In the genomic region with DNA sequence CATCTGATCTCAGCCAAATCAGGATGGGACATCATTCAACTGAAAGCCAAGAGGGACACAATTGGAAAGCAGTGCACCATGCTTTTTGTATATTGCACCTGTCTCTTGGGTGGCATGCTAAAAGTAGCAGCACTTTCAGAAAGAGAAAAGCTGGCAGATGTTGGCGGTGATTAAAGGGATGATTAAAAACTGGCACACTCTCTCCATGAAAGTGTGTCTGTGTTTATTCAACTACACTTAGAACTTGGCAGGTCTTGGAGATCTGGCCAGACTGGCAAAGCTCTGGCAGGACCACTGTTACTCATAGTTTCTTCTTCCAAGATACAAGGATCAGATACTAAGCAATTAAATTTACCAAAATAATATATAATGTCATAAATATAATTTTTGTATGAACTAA, we compare ENCODE assay signal across 14 cellular contexts.
"Had no signal": no experiment of that assay in that cellular context is flagged by ENCODE, and none has a peak within 500 bp of the region (broad histone marks: within the 10 kb centered on the region; RNA-seq: fewer than 3 reads in every experiment).

No MANE protein-coding gene starts in this region.

- DNase-seq: effector memory CD4-positive, alpha-beta T cell; heart left ventricle; hippocampal formation; kidney glomerular epithelial cell; mesendoderm; naive thymus-derived CD4-positive, alpha-beta T cell; nephron progenitor cell; right lobe of liver; stimulated activated CD4-positive, alpha-beta T cell treated with anti-CD3 and anti-CD28 coated beads, Interleukin-4, amount 100 ng/mL, for 1 hour; stimulated activated CD8-positive, alpha-beta memory T cell treated with anti-CD3 and anti-CD28 coated beads, Interleukin-4, amount 100 ng/mL, for 48 hours; stimulated activated naive CD8-positive, alpha-beta T cell treated with anti-CD3 and anti-CD28 coated beads, Interleukin-15, Interleukin-2, amounts not matched to agents 100 U/mL and 50 U/mL, for 24 hours; thyroid gland had no signal

- ATAC-seq: esophagus mucosa; heart left ventricle; naive thymus-derived CD4-positive, alpha-beta T cell; right lobe of liver; stimulated activated effector memory CD8-positive, alpha-beta T cell treated with anti-CD3 and anti-CD28 coated beads, Interleukin-12 subunit alpha, Interleukin-12 subunit beta, amount 100 ng/mL, for 72 hours; stimulated activated naive CD8-positive, alpha-beta T cell treated with anti-CD3 and anti-CD28 coated beads, Interleukin-15, Interleukin-2, amounts not matched to agents 100 U/mL and 50 U/mL, for 24 hours had no signal
